In the genomic region with DNA sequence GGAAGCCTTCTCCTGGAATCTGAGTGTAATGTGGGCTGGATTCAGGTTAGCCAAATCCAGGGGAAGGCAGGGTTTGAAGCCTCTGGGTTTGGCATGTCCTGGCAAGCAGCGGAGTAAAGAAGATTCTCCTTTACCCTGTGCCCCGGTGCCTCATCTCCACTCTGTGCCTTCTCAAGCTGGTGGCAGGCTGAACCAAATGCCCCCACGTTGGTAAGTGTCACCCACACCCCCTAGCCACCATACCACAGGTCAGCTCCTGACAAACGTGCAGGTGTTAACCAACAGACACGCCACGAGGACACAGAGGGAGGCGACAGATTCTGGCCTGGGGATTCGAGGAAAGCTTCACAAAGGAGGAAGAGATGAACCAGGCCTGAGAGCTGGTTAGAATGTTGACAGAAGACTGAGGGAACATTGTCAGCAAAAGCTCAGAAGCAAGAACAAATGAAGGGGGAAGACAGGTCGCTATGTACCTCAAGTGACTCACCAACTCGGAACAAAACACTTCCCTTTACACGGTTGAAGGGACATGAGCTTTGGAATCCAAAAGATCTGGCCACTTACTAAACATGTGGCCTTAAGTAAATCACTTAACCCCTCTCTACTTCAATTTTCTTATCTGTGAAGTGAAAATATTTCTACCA, we compare ENCODE assay signal across 10 cellular contexts.
DNase-seq lines count a peak whose midpoint lies in the region; ATAC-seq, FAIRE-seq and TF ChIP-seq lines count a peak whose summit lies in the region.
"Had no signal": no experiment of that assay in that cellular context is flagged by ENCODE, and none has a peak within 500 bp of the region (broad histone marks: within the 10 kb centered on the region; RNA-seq: fewer than 3 reads in every experiment).

No MANE protein-coding gene starts in this region.

- H3K27me3 Mint-ChIP-seq in activated CD4-positive, alpha-beta T cell treated with anti-CD3 and anti-CD28 coated beads, Interleukin-2, amount 10 ng/mL, durations not matched to agents 24 days and 14 days = no peaks in the 10 kb centered on the region
- H3K27me3 Mint-ChIP-seq in activated T-helper 1 cell treated with anti-CD3 and anti-CD28 coated beads, Interleukin-12 subunit alpha, Interleukin-12 subunit beta, Interleukin-2, Interleukin-4 antibody, amounts not matched to agents 30 ng/mL and 10 ng/mL and 1 ng/mL, durations not matched to agents 14 hours and 24 hours and 36 hours (ENCODE audit: insufficient read depth) = no peaks in the 10 kb centered on the region

- H3K4me3 ChIP-seq in kidney (ENCODE audit: low read length in 2 of 2) = peak overlapping the region in 1 of 2 donors; percentile 23

- no peak for DNase-seq in activated CD4-positive, alpha-beta T cell treated with anti-CD3 and anti-CD28 coated beads, Interleukin-2, amount 10 ng/mL, durations not matched to agents 24 days and 14 days
- no peak for DNase-seq in activated CD4-positive, alpha-beta T cell treated with anti-CD3 and anti-CD28 coated beads for 4 hours
- DNase-seq in activated T-helper 1 cell treated with anti-CD3 and anti-CD28 coated beads, Interleukin-12 subunit alpha, Interleukin-12 subunit beta, Interleukin-2, Interleukin-4 antibody, amounts not matched to agents 30 ng/mL and 10 ng/mL and 1 ng/mL, durations not matched to agents 14 hours and 24 hours and 36 hours (ENCODE audit: low spot score) = no peak
- DNase-seq in kidney (no peak), NOMO-1 (lab: John Stamatoyannopoulos, UW; ENCODE audit: unreplicated experiment in 2 of 2) (no peak)
- DNase-seq in stimulated activated naive CD8-positive, alpha-beta T cell treated with anti-CD3 and anti-CD28 coated beads, Interleukin-15, Interleukin-2, amounts not matched to agents 100 U/mL and 50 U/mL, for 24 hours = peak; percentile 35
- DNase-seq: effector CD4-positive, alpha-beta T cell; NCI-H82 had no signal

- H3K9ac ChIP-seq in kidney (ENCODE audit: low read length in 2 of 2) = peak overlapping the region in 1 of 2 donors; percentile 28

- peaks cover 41% of the 10 kb centered on the region for H3K4me1 Mint-ChIP-seq in activated CD4-positive, alpha-beta T cell treated with anti-CD3 and anti-CD28 coated beads, Interleukin-2, amount 10 ng/mL, durations not matched to agents 24 days and 14 days
- H3K4me1 Mint-ChIP-seq in activated T-helper 1 cell treated with anti-CD3 and anti-CD28 coated beads, Interleukin-12 subunit alpha, Interleukin-12 subunit beta, Interleukin-2, Interleukin-4 antibody, amounts not matched to agents 30 ng/mL and 10 ng/mL and 1 ng/mL, durations not matched to agents 14 hours and 24 hours and 36 hours (ENCODE audit: low read depth) = peaks cover 49% of the 10 kb centered on the region

- ATAC-seq in stimulated activated naive CD8-positive, alpha-beta T cell treated with anti-CD3 and anti-CD28 coated beads, Interleukin-15, Interleukin-2, amounts not matched to agents 100 U/mL and 50 U/mL, for 24 hours = peak; percentile 30
- no peak for ATAC-seq in GM21423 (IDR thresholded peaks at IDR 0.05; ENCODE audit: unreplicated experiment)
- ATAC-seq in GM18502 (IDR thresholded peaks at IDR 0.05; ENCODE audit: poor library complexity, unreplicated experiment) = no peak

- H3K9me3 ChIP-seq in kidney (ENCODE audit: control insufficient read depth in 1 of 2, low read length in 2 of 2) = no peaks in the 10 kb centered on the region

- H3K36me3 ChIP-seq in kidney (ENCODE audit: control insufficient read depth in 1 of 2, insufficient read depth in 2 of 2, low read length in 2 of 2) = no peaks in the 10 kb centered on the region

- H3K4me3 Mint-ChIP-seq in activated CD4-positive, alpha-beta T cell treated with anti-CD3 and anti-CD28 coated beads, Interleukin-2, amount 10 ng/mL, durations not matched to agents 24 days and 14 days = no peak overlapping the region
- H3K4me3 Mint-ChIP-seq in activated T-helper 1 cell treated with anti-CD3 and anti-CD28 coated beads, Interleukin-12 subunit alpha, Interleukin-12 subunit beta, Interleukin-2, Interleukin-4 antibody, amounts not matched to agents 30 ng/mL and 10 ng/mL and 1 ng/mL, durations not matched to agents 14 hours and 24 hours and 36 hours = no peak overlapping the region

- H3K27ac Mint-ChIP-seq in activated CD4-positive, alpha-beta T cell treated with anti-CD3 and anti-CD28 coated beads, Interleukin-2, amount 10 ng/mL, durations not matched to agents 24 days and 14 days = peak overlapping the region; percentile 79
- peak overlapping the region; percentile 64 for H3K27ac Mint-ChIP-seq in activated T-helper 1 cell treated with anti-CD3 and anti-CD28 coated beads, Interleukin-12 subunit alpha, Interleukin-12 subunit beta, Interleukin-2, Interleukin-4 antibody, amounts not matched to agents 30 ng/mL and 10 ng/mL and 1 ng/mL, durations not matched to agents 14 hours and 24 hours and 36 hours

- H3K27ac ChIP-seq in kidney (ENCODE audit: low read depth in 2 of 2, low read length in 2 of 2) = peak overlapping the region; percentile 85 to 86

- FAIRE-seq in kidney (lab: Jason Lieb, UNC) = no peak

- peaks cover 33 to 42% of the 10 kb centered on the region in 2 donors for H3K4me1 ChIP-seq in kidney (ENCODE audit: control insufficient read depth in 1 of 2, insufficient read depth in 1 of 2, low read depth in 1 of 2, low read length in 2 of 2)

- intact Hi-C loops in activated CD4-positive, alpha-beta T cell treated with anti-CD3 and anti-CD28 coated beads, Interleukin-2, amount 10 ng/mL, durations not matched to agents 24 days and 14 days (cut with micrococcal nuclease) = no loop called here
- intact Hi-C loops in activated T-helper 1 cell treated with anti-CD3 and anti-CD28 coated beads, Interleukin-12 subunit alpha, Interleukin-12 subunit beta, Interleukin-2, Interleukin-4 antibody, amounts not matched to agents 30 ng/mL and 10 ng/mL and 1 ng/mL, durations not matched to agents 14 hours and 24 hours and 36 hours (cut with micrococcal nuclease) = no loop called here
- intact Hi-C loops in kidney (cut with DNase I) = no loop called here

- H3K36me3 Mint-ChIP-seq in activated CD4-positive, alpha-beta T cell treated with anti-CD3 and anti-CD28 coated beads, Interleukin-2, amount 10 ng/mL, durations not matched to agents 24 days and 14 days (ENCODE audit: low read depth) = no peaks in the 10 kb centered on the region
- H3K36me3 Mint-ChIP-seq in activated T-helper 1 cell treated with anti-CD3 and anti-CD28 coated beads, Interleukin-12 subunit alpha, Interleukin-12 subunit beta, Interleukin-2, Interleukin-4 antibody, amounts not matched to agents 30 ng/mL and 10 ng/mL and 1 ng/mL, durations not matched to agents 14 hours and 24 hours and 36 hours (ENCODE audit: low read depth) = no peaks in the 10 kb centered on the region

- no peaks in the 10 kb centered on the region for H3K9me3 Mint-ChIP-seq in activated CD4-positive, alpha-beta T cell treated with anti-CD3 and anti-CD28 coated beads, Interleukin-2, amount 10 ng/mL, durations not matched to agents 24 days and 14 days
- no peaks in the 10 kb centered on the region for H3K9me3 Mint-ChIP-seq in activated T-helper 1 cell treated with anti-CD3 and anti-CD28 coated beads, Interleukin-12 subunit alpha, Interleukin-12 subunit beta, Interleukin-2, Interleukin-4 antibody, amounts not matched to agents 30 ng/mL and 10 ng/mL and 1 ng/mL, durations not matched to agents 14 hours and 24 hours and 36 hours

- no peak for TF ChIP-seq CTCF in kidney (IDR thresholded peaks at IDR 0.05; ENCODE audit: borderline replicate concordance, extremely low read depth, insufficient read depth)
